In genomic region chr1:243796016-243796415, GRCh38 we compare ENCODE assay signal across 19 cellular contexts.
"Had no signal": no experiment of that assay in that cellular context is flagged by ENCODE, and none has a peak within 500 bp of the region (broad histone marks: within the 10 kb centered on the region; RNA-seq: fewer than 3 reads in every experiment).

No MANE protein-coding gene starts in this region.

- DNase-seq: activated CD4-positive, alpha-beta T cell treated with anti-CD3 and anti-CD28 coated beads, Interleukin-2, amount 10 ng/mL, durations not matched to agents 24 days and 14 days; activated CD4-positive, alpha-beta T cell treated with anti-CD3 and anti-CD28 coated beads, Interleukin-2, amount 50 U/mL, for 4 hours; activated CD8-positive, alpha-beta T cell treated with anti-CD3 and anti-CD28 coated beads for 36 hours; activated gamma-delta T cell; activated naive CD4-positive, alpha-beta T cell treated with Interleukin-2 at 50 U/mL for 16 hours; activated naive CD8-positive, alpha-beta T cell treated with anti-CD3 and anti-CD28 coated beads, Interleukin-2, amount 10 ng/mL, durations not matched to agents 7 days and 5 days; activated T-cell treated with anti-CD3 and anti-CD28 coated beads, Interleukin-2, amount 50 U/mL, for 1 hour; amygdala; NCI-H1092 treated with DMSO at 0.1 percent for 48 hours; NCI-H1417; NCI-H187 treated with DMSO at 0.1 percent for 48 hours; NCI-H2081; NCI-H345; NCI-H526 treated with DMSO at 0.1 percent for 48 hours; NCI-H774; SHP77; SJCRH30; T1000 had no signal

- ATAC-seq: activated CD8-positive, alpha-beta T cell treated with anti-CD3 and anti-CD28 coated beads for 36 hours; Panc1 had no signal
